27 cellular contexts compared by ENCODE assay signal in genomic region chr15:67855842-67856241, GRCh38. TPM values are rescaled to one million over a fixed set of nuclear protein-coding genes. Genes with fewer than 3 reads are reported as not detected.
DNase-seq lines count a peak whose midpoint lies in the region; ATAC-seq and TF ChIP-seq lines count a peak whose summit lies in the region.
"Had no signal": no experiment of that assay in that cellular context is flagged by ENCODE, and none has a peak within 500 bp of the region (broad histone marks: within the 10 kb centered on the region; RNA-seq: fewer than 3 reads in every experiment).

No MANE protein-coding gene starts in this region.

- H3K4me3 Mint-ChIP-seq in stimulated activated naive CD8-positive, alpha-beta T cell treated with anti-CD3 and anti-CD28 coated beads, Interleukin-15, amount 100 ng/mL, for 72 hours: no peak overlapping the region
- H3K4me3 Mint-ChIP-seq in WTC11 (no peak overlapping the region), nephron (no peak overlapping the region)
- H3K4me3 Mint-ChIP-seq: CD8-positive, alpha-beta T cell; central memory CD8-positive, alpha-beta T cell; T-cell had no signal

- no peaks in the 10 kb centered on the region for H3K36me3 Mint-ChIP-seq in WTC11
- H3K36me3 Mint-ChIP-seq in nephron (ENCODE audit: low read depth): no peaks in the 10 kb centered on the region
- H3K36me3 Mint-ChIP-seq: activated naive CD4-positive, alpha-beta T cell treated with anti-CD3 and anti-CD28 coated beads, Interleukin-2, amount 50 U/mL, for 72 hours; CD8-positive, alpha-beta T cell; T-cell had no signal

- POLR2A ChIA-PET in WTC11 (lab: Charles Lee): no interaction called here

- H3K27ac Mint-ChIP-seq in stimulated activated naive CD8-positive, alpha-beta T cell treated with anti-CD3 and anti-CD28 coated beads, Interleukin-15, amount 100 ng/mL, for 72 hours: no peak overlapping the region
- H3K27ac Mint-ChIP-seq in WTC11: 0 out of 2 replicates have a peak overlapping the region, but pooled peaks have one; percentile 6
- H3K27ac Mint-ChIP-seq in nephron: peak overlapping the region in 2 of 3 experiments; percentile 79 to 81
- H3K27ac Mint-ChIP-seq: CD8-positive, alpha-beta T cell; T-cell had no signal

- peaks cover 9% of the 10 kb centered on the region for H3K27me3 Mint-ChIP-seq in stimulated activated naive CD8-positive, alpha-beta T cell treated with anti-CD3 and anti-CD28 coated beads, Interleukin-15, amount 100 ng/mL, for 72 hours
- H3K27me3 Mint-ChIP-seq in WTC11 (ENCODE audit: low read depth) (no peaks in the 10 kb centered on the region; the same call in 1 of the 2 replicates), nephron (ENCODE audit: low read depth) (no peaks in the 10 kb centered on the region)

- ATAC-seq in stimulated activated naive CD8-positive, alpha-beta T cell treated with anti-CD3 and anti-CD28 coated beads, Interleukin-15, Interleukin-2, amounts not matched to agents 100 U/mL and 50 U/mL, for 24 hours: peak; percentile 70
- no peak for ATAC-seq in stimulated activated naive CD8-positive, alpha-beta T cell treated with anti-CD3 and anti-CD28 coated beads, Interleukin-15, amount 100 ng/mL, for 72 hours
- ATAC-seq in WTC11: no peak
- ATAC-seq: CD8-positive, alpha-beta T cell; T-cell had no signal

- H3K4me1 Mint-ChIP-seq in stimulated activated naive CD8-positive, alpha-beta T cell treated with anti-CD3 and anti-CD28 coated beads, Interleukin-15, amount 100 ng/mL, for 72 hours: peaks cover 14% of the 10 kb centered on the region
- H3K4me1 Mint-ChIP-seq in WTC11 (peaks cover 51% of the 10 kb centered on the region), nephron (peaks cover 10% of the 10 kb centered on the region)
- H3K4me1 Mint-ChIP-seq: central memory CD8-positive, alpha-beta T cell; T-cell had no signal

- no peaks in the 10 kb centered on the region for H3K9me3 Mint-ChIP-seq in stimulated activated naive CD8-positive, alpha-beta T cell treated with anti-CD3 and anti-CD28 coated beads, Interleukin-15, amount 100 ng/mL, for 72 hours
- H3K9me3 Mint-ChIP-seq in WTC11 (no peaks in the 10 kb centered on the region), nephron (no peaks in the 10 kb centered on the region)
- H3K9me3 Mint-ChIP-seq: activated naive CD4-positive, alpha-beta T cell treated with anti-CD3 and anti-CD28 coated beads, Interleukin-2, amount 50 U/mL, for 72 hours; CD8-positive, alpha-beta T cell; central memory CD8-positive, alpha-beta T cell; T-cell had no signal

- TF ChIP-seq CTCF in WTC11 (IDR thresholded peaks at IDR 0.05): no peak
- no peak for TF ChIP-seq CTCF in nephron (IDR thresholded peaks at IDR 0.05; ENCODE audit: unreplicated experiment in 3 of 3)

- DNase-seq in stimulated activated naive CD8-positive, alpha-beta T cell treated with anti-CD3 and anti-CD28 coated beads, Interleukin-15, Interleukin-2, amounts not matched to agents 100 U/mL and 50 U/mL, for 24 hours: no peak
- no peak for DNase-seq in stimulated activated naive CD8-positive, alpha-beta T cell treated with anti-CD3 and anti-CD28 coated beads, Interleukin-15, amount 100 ng/mL, for 72 hours
- DNase-seq in WTC11 (ENCODE audit: low spot score): no peak
- no peak for DNase-seq in activated CD4-positive, CD25-positive, alpha-beta regulatory T cell treated with anti-CD3 and anti-CD28 coated beads, Interleukin-2, amount 50 U/mL, for 72 hours
- no peak for DNase-seq in NCI-H187 (lab: John Stamatoyannopoulos, UW)
- no peak for DNase-seq in activated effector memory CD4-positive, alpha-beta T cell treated with Interleukin-2 at 50 U/mL for 16 hours
- DNase-seq: activated CD4-positive, alpha-beta T cell treated with anti-CD3 and anti-CD28 coated beads for 1 hour; activated CD8-positive, alpha-beta memory T cell treated with anti-CD3 and anti-CD28 coated beads, Interleukin-2, amount 50 U/mL, for 4 hours; DMS153; glutamatergic neuron; left ventricle myocardium inferior; midbrain; NCI-H187 treated with DMSO at 0.1 percent for 48 hours; NCI-H226; NCI-H774; PC-9; SHP77 treated with DMSO at 0.1 percent for 48 hours; T-cell; testis had no signal

- CTCF ChIA-PET in WTC11 (lab: Charles Lee): interaction anchor here (1.1 to 1.6 kb wide), 2 partner anchors 15 to 24 kb away, joined by 3 read pairs; no protein-coding TSS in a partner anchor

TF ChIP-seq in WTC11, 78 proteins besides CTCF, POLR2A, EP300 and RAD21:
- TF ChIP-seq ARID4B (CRISPR knock-in tag; IDR thresholded peaks at IDR 0.05; ENCODE audit: borderline replicate concordance): no peak
TF ChIP-seq in WTC11: peak in this region for 0.

RNA-seq across cellular contexts. Expression of gene RNU6-1, which starts 16.0 kb away (rescaled TPM):
- not detected in 3 replicates for total RNA-seq in WTC11 (2021)
- total RNA-seq: activated naive CD4-positive, alpha-beta T cell treated with anti-CD3 and anti-CD28 coated beads, Interleukin-2, amount 50 U/mL, for 72 hours; CD8-positive, alpha-beta T cell; dermis microvascular lymphatic vessel endothelial cell; HT1080; left ventricle myocardium inferior; PC-9; posterior vena cava; T-cell; testis; vagina had no signal

RNA-seq across cellular contexts. Expression of gene SKOR1, which starts 30.5 kb away (rescaled TPM):
- total RNA-seq in WTC11 (2021): 0.09 to 0.22 TPM (median 0.11 TPM) in 3 replicates
- total RNA-seq: HT1080 had no signal

Comparison
In these comparisons a context has a peak if more than half of its experiments do, and no peak if none do; other contexts are left out.
1. H3K27ac Mint-ChIP-seq: peak in WTC11 (single experiment) and nephron (2 of 3); none in stimulated activated naive CD8-positive, alpha-beta T cell treated with anti-CD3 and anti-CD28 coated beads, Interleukin-15, amount 100 ng/mL, for 72 hours (0 of 2).